ENCODE assay signal across 23 cellular contexts in genomic region chr12:111319600-111320232, GRCh38. TPM values are rescaled to one million over a fixed set of nuclear protein-coding genes. Genes with fewer than 3 reads are reported as not detected.
DNase-seq lines count a peak whose midpoint lies in the region; ATAC-seq and TF ChIP-seq lines count a peak whose summit lies in the region.
"Had no signal": no experiment of that assay in that cellular context is flagged by ENCODE, and none has a peak within 500 bp of the region (broad histone marks: within the 10 kb centered on the region; RNA-seq: fewer than 3 reads in every experiment).

No MANE protein-coding gene starts in this region.

- ATAC-seq in body of pancreas (peak; percentile 15), GM21529 (IDR thresholded peaks at IDR 0.05; ENCODE audit: unreplicated experiment) (no peak)

- H2BK5ac ChIP-seq in neuronal stem cell (ENCODE audit: low read length): no peak overlapping the region

- no peak overlapping the region for H2BK12ac ChIP-seq in neuronal stem cell (ENCODE audit: low read length)

- CTCF ChIA-PET in HEK293 (lab: Yijun Ruan, JAX): interaction anchor here (0.6 kb wide), 1 partner anchor 310 kb away, joined by 3 read pairs; no protein-coding TSS in a partner anchor

- H4K91ac ChIP-seq in neuronal stem cell (ENCODE audit: low read depth, low read length, poor library complexity): peak overlapping the region; percentile 85

- H2BK15ac ChIP-seq in neuronal stem cell (ENCODE audit: low read length): no peak overlapping the region

- H2AFZ ChIP-seq in neuronal stem cell (ENCODE audit: low read length): no peak overlapping the region

- intact Hi-C loops in body of pancreas (cut with DNase I) (loop anchor here (10.0 kb wide), 1 partner anchor 295 kb away; no protein-coding TSS in a partner anchor), testis (cut with DNase I; ENCODE audit: low total_unique reads) (no loop called here)

- TF ChIP-seq CTCF in HEK293 (tag by site-specific recombination; IDR thresholded peaks at IDR 0.05) (no peak), body of pancreas (IDR thresholded peaks at IDR 0.05) (no peak), testis (IDR thresholded peaks at IDR 0.05) (no peak)

- H3K9me3 ChIP-seq in HEK293 (ENCODE audit: control insufficient read depth, insufficient read depth, low read depth, low read length) (no peaks in the 10 kb centered on the region), body of pancreas (no peaks in the 10 kb centered on the region), neuronal stem cell (replicated peaks in 1 of 2; ENCODE audit: control insufficient read depth in 2 of 2, insufficient read depth in 1 of 2, low read depth in 1 of 2, low read length in 2 of 2) (no peaks in the 10 kb centered on the region), testis (no peaks in the 10 kb centered on the region)
- H3K9me3 ChIP-seq: BE2C, BLaER1 had no signal

- H3K79me1 ChIP-seq in neuronal stem cell (ENCODE audit: low read depth, low read length): no peaks in the 10 kb centered on the region

- H3K4ac ChIP-seq in neuronal stem cell (ENCODE audit: low read length): no peak overlapping the region

- no peak overlapping the region for H2AK5ac ChIP-seq in neuronal stem cell (ENCODE audit: low read depth, low read length)

- H3K27me3 ChIP-seq in body of pancreas (no peaks in the 10 kb centered on the region), neuronal stem cell (ENCODE audit: control insufficient read depth in 3 of 3, insufficient read depth in 3 of 3, low read depth in 1 of 3, low read length in 3 of 3) (no peaks in the 10 kb centered on the region), testis (no peaks in the 10 kb centered on the region)
- H3K27me3 ChIP-seq: BE2C, BLaER1 had no signal

- no peaks in the 10 kb centered on the region; a peak in 1 of 3 replicates for H3K36me3 ChIP-seq in HEK293 (ENCODE audit: control insufficient read depth in 2 of 2, insufficient read depth in 1 of 2, low read length in 2 of 2)
- H3K36me3 ChIP-seq in body of pancreas (replicated peaks in 1 of 2; ENCODE audit: insufficient read depth in 1 of 2, low read depth in 2 of 2): no peaks in the 10 kb centered on the region
- no peaks in the 10 kb centered on the region for H3K36me3 ChIP-seq in neuronal stem cell (replicated peaks in 1 of 2; ENCODE audit: control insufficient read depth in 2 of 2, insufficient read depth in 2 of 2, low read length in 2 of 2)
- no peaks in the 10 kb centered on the region for H3K36me3 ChIP-seq in testis (ENCODE audit: low read depth, missing control alignments)
- H3K36me3 ChIP-seq: BE2C, BLaER1 had no signal

- no peak overlapping the region for H3K14ac ChIP-seq in neuronal stem cell (ENCODE audit: low read length)

- H3K23ac ChIP-seq in neuronal stem cell (ENCODE audit: low read depth, low read length, poor library complexity): peak overlapping the region; percentile 91

- WGBS in body of pancreas, 2 donors: 64 to 91% methylated on average over 3 to 20 of the region's 31 CpGs
- WGBS in neuronal stem cell (ENCODE audit: extremely low coverage in 2 of 2, insufficient read length in 2 of 2, insufficient replicate concordance in 1 of 2), 2 donors: no CpG with 5 or more reads among the region's 31 CpGs
- 68 to 74% methylated on average over 2 to 19 of the region's 31 CpGs for whole genome bisulfite sequencing in testis, 2 donors

- POLR2A ChIA-PET in HEK293 (lab: Yijun Ruan, JAX): no interaction called here

- H3K18ac ChIP-seq in neuronal stem cell (ENCODE audit: low read length): peak overlapping the region; percentile 38

- H3K4me3 ChIP-seq in HEK293 (ENCODE audit: low read depth, low read length) (no peak overlapping the region), body of pancreas (no peak overlapping the region), neuronal stem cell (ENCODE audit: low read length in 2 of 2) (no peak overlapping the region), testis (peak overlapping the region; percentile 29 to 44)
- H3K4me3 ChIP-seq: BLaER1 had no signal

- no peak overlapping the region for H2BK120ac ChIP-seq in neuronal stem cell (ENCODE audit: low read depth, low read length)

- H3K4me2 ChIP-seq in neuronal stem cell (ENCODE audit: insufficient read depth, low read length, poor library complexity, severe bottlenecking): no peak overlapping the region
- H3K4me2 ChIP-seq: BLaER1 had no signal

- H3K27ac ChIP-seq in HEK293 (ENCODE audit: extremely low read depth, low read depth, low read length) (no peak overlapping the region), body of pancreas (no peak overlapping the region), neuronal stem cell (replicated peaks; ENCODE audit: low read length) (no peak overlapping the region), testis (no peak overlapping the region)
- H3K27ac ChIP-seq: BLaER1 had no signal

- TF ChIP-seq POLR2A in body of pancreas (IDR thresholded peaks at IDR 0.05): no peak
- no peak for TF ChIP-seq POLR2A in testis (IDR thresholded peaks at IDR 0.05)

- DNase-seq in body of pancreas (no peak), neuronal stem cell (ENCODE audit: low spot score) (no peak), testis (no peak), GM03348 (ENCODE audit: low spot score) (no peak), NCI-H526 treated with DMSO at 0.1 percent for 48 hours (lab: John Stamatoyannopoulos, UW) (no peak)
- DNase-seq: 8988T; ACHN; BE2C; C1 segment of cervical spinal cord; CD4-positive, alpha-beta memory T cell; CD4-positive, CD25-positive, alpha-beta regulatory T cell; CD8-positive, alpha-beta memory T cell; COR-L47; DMS 273 treated with DMSO at 0.1 percent for 48 hours; DMS153; DMS53; DMS79; DND-41; EL; GDM1 had no signal

- H3K4me1 ChIP-seq in HEK293 (ENCODE audit: control insufficient read depth, insufficient read depth, low read length) (no peaks in the 10 kb centered on the region), body of pancreas (no peaks in the 10 kb centered on the region), neuronal stem cell (ENCODE audit: control insufficient read depth in 2 of 2, insufficient read depth in 1 of 2, low read depth in 1 of 2, low read length in 2 of 2) (no peaks in the 10 kb centered on the region), testis (no peaks in the 10 kb centered on the region)
- H3K4me1 ChIP-seq: BE2C, BLaER1 had no signal

- H3K9ac ChIP-seq in neuronal stem cell (ENCODE audit: low read depth, low read length, poor library complexity): no peak overlapping the region
- H3K9ac ChIP-seq: BLaER1 had no signal

- no peak overlapping the region for H4K8ac ChIP-seq in neuronal stem cell (ENCODE audit: low read depth, low read length)

TF ChIP-seq in HEK293, 187 proteins besides CTCF, POLR2A, EP300 and RAD21:
- TF ChIP-seq MZF1 (tag by site-specific recombination; IDR thresholded peaks at IDR 0.05; ENCODE audit: borderline replicate concordance) (peak; percentile 86; the same call in 1 of the 2 replicates), ZNF23 (tag by site-specific recombination; IDR thresholded peaks at IDR 0.05; ENCODE audit: borderline replicate concordance) (no peak)
TF ChIP-seq in HEK293: peak in this region for 1.

RNA-seq across cellular contexts. Expression of gene PHETA1, which starts 49.2 kb away (rescaled TPM):
- 10 to 100 TPM; 20.4 to 31.4 TPM for total RNA-seq in body of pancreas
- polyA plus RNA-seq in neuronal stem cell (2013, experiment 1 of 2): 10.7 TPM
- 11.2 TPM for polyA plus RNA-seq in neuronal stem cell (2013, experiment 2 of 2)
- 10 to 100 TPM; 16.1 to 27.2 TPM for total RNA-seq in testis
- polyA plus RNA-seq in testis (ENCODE audit: insufficient read depth, low read depth, low replicate concordance): 13.7 TPM

Comparison
In these comparisons a context has a peak if more than half of its experiments do, and no peak if none do; other contexts are left out.
1. H3K4me3 ChIP-seq: peak in testis (2 of 2); none in HEK293 (single experiment), body of pancreas (0 of 2) and neuronal stem cell (0 of 2).